In the genomic region with DNA sequence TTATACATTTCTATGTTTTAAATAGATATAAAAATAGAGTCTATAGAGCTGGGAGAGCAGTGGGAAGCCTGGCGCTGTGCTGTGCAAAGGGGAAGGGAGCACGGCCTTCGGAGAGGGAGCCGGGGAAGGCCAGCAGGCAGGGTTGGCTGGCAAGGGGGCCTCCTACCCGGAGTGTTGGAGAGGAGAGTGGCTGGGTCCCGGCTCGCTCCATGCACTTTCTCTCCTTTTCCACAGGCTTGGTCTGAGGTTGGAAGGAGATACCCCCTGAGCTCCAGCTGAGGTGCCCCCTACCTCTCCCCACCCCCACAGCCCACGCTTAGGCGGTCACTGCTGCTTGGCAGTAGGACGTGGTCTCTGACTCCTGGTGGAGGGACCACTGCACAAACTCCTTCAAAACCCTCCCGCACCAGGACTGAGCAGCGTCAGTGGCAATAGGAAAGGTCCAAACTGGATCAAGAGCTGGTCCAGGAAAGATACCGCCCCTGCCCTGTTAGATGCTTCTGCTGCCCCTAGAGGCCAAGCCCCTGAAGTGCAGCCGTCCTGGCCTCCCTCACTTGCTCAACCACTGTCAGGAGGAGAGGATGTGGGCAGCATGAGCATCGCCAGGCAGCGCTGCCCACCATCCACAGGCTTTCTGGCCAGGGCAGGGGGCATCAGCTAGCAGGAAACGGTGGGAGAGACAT, we compare ENCODE assay signal across 8 cellular contexts. TPM values are rescaled to one million over a fixed set of nuclear protein-coding genes. Genes with fewer than 3 reads are reported as not detected.
DNase-seq lines count a peak whose midpoint lies in the region; ATAC-seq and TF ChIP-seq lines count a peak whose summit lies in the region.

No MANE protein-coding gene starts in this region.

- no peaks in the 10 kb centered on the region for H3K9me2 ChIP-seq in PC-3 (replicated peaks; ENCODE audit: low read length)

- H3K9me3 ChIP-seq in PC-3 (ENCODE audit: low read length) (no peaks in the 10 kb centered on the region), thoracic aorta (no peaks in the 10 kb centered on the region)

- TF ChIP-seq CTCF in PC-3 (conservative IDR thresholded peaks at IDR 0.05; ENCODE audit: low read depth, low read length) (peak; percentile 72), fibroblast of mammary gland (conservative IDR thresholded peaks at IDR 0.05; ENCODE audit: control insufficient read depth, insufficient read depth, low read depth, low read length) (peak; percentile 86), thoracic aorta (IDR thresholded peaks at IDR 0.05) (peak; percentile 85)

- no peaks in the 10 kb centered on the region for H3K9me3 Mint-ChIP-seq in activated T-cell treated with anti-CD3 and anti-CD28 coated beads, Interleukin-2, amount 50 U/mL, for 24 hours

- no peaks in the 10 kb centered on the region for H3K4me1 Mint-ChIP-seq in activated T-cell treated with anti-CD3 and anti-CD28 coated beads, Interleukin-2, amount 50 U/mL, for 24 hours (ENCODE audit: low read depth)

- H3K27ac ChIP-seq in PC-3 (ENCODE audit: low read length) (no peak overlapping the region), thoracic aorta (no peak overlapping the region)

- H3K9ac ChIP-seq in PC-3 (ENCODE audit: low read length): no peak overlapping the region

- DNase-seq in NCI-H146 (lab: John Stamatoyannopoulos, UW): peak; percentile 18
- DNase-seq in NCI-H146 treated with DMSO at 0.1 percent for 48 hours (lab: John Stamatoyannopoulos, UW; ENCODE audit: unreplicated experiment): no peak
- DNase-seq in PC-3: peak; percentile 70
- peak; percentile 78 for DNase-seq in activated T-cell treated with anti-CD3 and anti-CD28 coated beads, Interleukin-2, amount 50 U/mL, for 24 hours
- peak; percentile 55 for DNase-seq in fibroblast of mammary gland (ENCODE audit: low read depth)
- peak in 32 of 56 donors; percentile 3 to 64 (median 12) for DNase-seq in nucleus accumbens (lab: John Stamatoyannopoulos, UW)
- DNase-seq in thoracic aorta (ENCODE audit: low spot score): peak; percentile 36

- H3K4me2 ChIP-seq in PC-3 (ENCODE audit: low read length): no peak overlapping the region

- BruUV-seq in PC-3 (replicated peaks; lab: Mats Ljungman, UMichigan): no TSS peak

- H3K36me3 Mint-ChIP-seq in activated T-cell treated with anti-CD3 and anti-CD28 coated beads, Interleukin-2, amount 50 U/mL, for 24 hours (ENCODE audit: low read depth): no peaks in the 10 kb centered on the region

- ATAC-seq in HG02981 (IDR thresholded peaks at IDR 0.05; ENCODE audit: unreplicated experiment) (peak; percentile 65), PC-3 (peak; percentile 85), thoracic aorta (ENCODE audit: insufficient number of reproducible peaks, low FRiP score, low read depth) (no peak)

- H3K36me3 ChIP-seq in PC-3 (ENCODE audit: low read depth, low read length): no peaks in the 10 kb centered on the region
- H3K36me3 ChIP-seq in thoracic aorta: peaks cover 2% of the 10 kb centered on the region

- H4K20me1 ChIP-seq in PC-3 (ENCODE audit: low read length): no peaks in the 10 kb centered on the region

- H3K27me3 Mint-ChIP-seq in activated T-cell treated with anti-CD3 and anti-CD28 coated beads, Interleukin-2, amount 50 U/mL, for 24 hours: peaks cover 21% of the 10 kb centered on the region

- H3K27ac Mint-ChIP-seq in activated T-cell treated with anti-CD3 and anti-CD28 coated beads, Interleukin-2, amount 50 U/mL, for 24 hours: no peak overlapping the region

- H3K4me1 ChIP-seq in PC-3 (ENCODE audit: insufficient read depth, low read length) (no peaks in the 10 kb centered on the region), thoracic aorta (ENCODE audit: control insufficient read depth in 1 of 2, low read depth in 2 of 2) (peaks cover 0 to 14% of the 10 kb centered on the region in 2 donors)

- H3K4me3 ChIP-seq in PC-3 (ENCODE audit: low read length): no peak overlapping the region
- no peak overlapping the region for H3K4me3 ChIP-seq in fibroblast of mammary gland (ENCODE audit: control insufficient read depth, low read depth, low read length)
- H3K4me3 ChIP-seq in thoracic aorta: no peak overlapping the region

- peaks cover 11% of the 10 kb centered on the region; the same call in 1 of the 2 replicates for H3K27me3 ChIP-seq in PC-3 (ENCODE audit: low read length)
- H3K27me3 ChIP-seq in thoracic aorta (replicated peaks; ENCODE audit: insufficient read depth): no peaks in the 10 kb centered on the region

- POLR2A ChIA-PET in PC-3 (lab: Charles Lee; ENCODE audit: unreplicated experiment): no interaction called here

- no peak overlapping the region for H2AFZ ChIP-seq in PC-3 (ENCODE audit: low read length)

- no peaks in the 10 kb centered on the region for H3F3A ChIP-seq in PC-3 (ENCODE audit: low read length, unreplicated experiment)

- H3K4me3 Mint-ChIP-seq in activated T-cell treated with anti-CD3 and anti-CD28 coated beads, Interleukin-2, amount 50 U/mL, for 24 hours: no peak overlapping the region

- CTCF ChIA-PET in PC-3 (lab: Charles Lee): interaction anchor here (1.0 kb wide), 1 partner anchor 123 kb away, joined by 5 read pairs; no protein-coding TSS in a partner anchor

- intact Hi-C loops in PC-3 (cut with micrococcal nuclease): no loop called here

- no peaks in the 10 kb centered on the region for H3K79me2 ChIP-seq in PC-3 (ENCODE audit: low read length)

RNA-seq across cellular contexts. Expression of a gene that starts 52.9 kb away (rescaled TPM):
- total RNA-seq in PC-3 (2014; rRNA removed): not detected in 2 replicates
- total RNA-seq in thoracic aorta: not detected
